In genomic region chr13:113187905-113188595, GRCh38 we compare ENCODE assay signal across 14 cellular contexts. TPM values are rescaled to one million over a fixed set of nuclear protein-coding genes. Genes with fewer than 3 reads are reported as not detected.
DNase-seq lines count a peak whose midpoint lies in the region; ATAC-seq and TF ChIP-seq lines count a peak whose summit lies in the region.
"Had no signal": no experiment of that assay in that cellular context is flagged by ENCODE, and none has a peak within 500 bp of the region (broad histone marks: within the 10 kb centered on the region; RNA-seq: fewer than 3 reads in every experiment).

No MANE protein-coding gene starts in this region.

- H3K4me3 ChIP-seq in HCT116 (replicated peaks in 1 of 2; ENCODE audit: low read depth in 1 of 2, low read length in 2 of 2) (no peak overlapping the region), brain microvascular endothelial cell (ENCODE audit: low read depth, low read length) (no peak overlapping the region), osteoblast (ENCODE audit: insufficient read depth, low read length) (no peak overlapping the region)
- H3K4me3 ChIP-seq: neural progenitor cell had no signal

- H3K36me3 ChIP-seq in HCT116 (ENCODE audit: control insufficient read depth in 1 of 2, insufficient read depth in 2 of 2, low read length in 2 of 2) (peaks cover 35 to 61% of the 10 kb centered on the region in 2 experiments), brain microvascular endothelial cell (replicated peaks) (peaks cover 11% of the 10 kb centered on the region), osteoblast (ENCODE audit: insufficient read depth, low read length) (peaks cover 56% of the 10 kb centered on the region)

- RAD21 ChIA-PET in HCT116 (lab: Charles Lee; ENCODE audit: low non-redundant PET in 1 of 2, low total read pairs in 2 of 2, uncharacterized antibody in 2 of 2, unreplicated experiment in 2 of 2): no interaction called here

- in situ Hi-C loops in brain microvascular endothelial cell (cut with HindIII; ENCODE audit: low pct_ligation_motif_present, low sequenced_read_pairs): no loop called here

- DNase-seq in activated CD4-positive, alpha-beta T cell treated with anti-CD3 and anti-CD28 coated beads, Interleukin-2, amount 10 ng/mL, durations not matched to agents 24 days and 14 days: no peak
- DNase-seq in activated CD4-positive, alpha-beta T cell treated with anti-CD3 and anti-CD28 coated beads, Interleukin-2, amount 50 U/mL, for 4 hours: no peak
- no peak for DNase-seq in HCT116 (ENCODE audit: low read depth, low spot score)
- peak; percentile 84 for DNase-seq in brain microvascular endothelial cell
- no peak for DNase-seq in osteoblast (ENCODE audit: insufficient read length, low spot score, missing footprints)
- no peak for DNase-seq in kidney tubule cell (ENCODE audit: low spot score)
- no peak for DNase-seq in T1000 (lab: John Stamatoyannopoulos, UW)
- DNase-seq: KG1, NCI-H2171 had no signal

- no peaks in the 10 kb centered on the region for H3K9me2 ChIP-seq in HCT116 (ENCODE audit: insufficient read depth)

- H3K9ac ChIP-seq in HCT116 (ENCODE audit: low read length): peak overlapping the region; percentile 13; the same call in 1 of the 2 replicates
- H3K9ac ChIP-seq: neural progenitor cell had no signal

- TF ChIP-seq CTCF in HCT116 (IDR thresholded peaks at IDR 0.05 in 2 of 3, conservative IDR thresholded peaks at IDR 0.05 in 1 of 3; ENCODE audit: borderline replicate concordance in 1 of 3, insufficient read depth in 1 of 3, low read depth in 2 of 3, low read length in 2 of 3) (no peak), brain microvascular endothelial cell (IDR thresholded peaks at IDR 0.05; ENCODE audit: low read depth, low read length, missing control alignments) (no peak), osteoblast (IDR thresholded peaks at IDR 0.05; ENCODE audit: extremely low read depth, low read depth, low read length) (no peak)

- POLR2A ChIA-PET in HCT116 (lab: Charles Lee): interaction anchor here (1.6 kb wide), 1 partner anchor 21 kb away, joined by 7 read pairs; the partner anchor contains the start of genes CUL4A and PCID2

- BruUV-seq in HCT116 (replicated peaks; lab: Mats Ljungman, UMichigan): no TSS peak

- H3K4me3 Mint-ChIP-seq in activated CD4-positive, alpha-beta T cell treated with anti-CD3 and anti-CD28 coated beads, Interleukin-2, amount 10 ng/mL, durations not matched to agents 24 days and 14 days: no peak overlapping the region
- H3K4me3 Mint-ChIP-seq: neural progenitor cell had no signal

- peaks cover 30% of the 10 kb centered on the region for H3K4me1 Mint-ChIP-seq in activated CD4-positive, alpha-beta T cell treated with anti-CD3 and anti-CD28 coated beads, Interleukin-2, amount 10 ng/mL, durations not matched to agents 24 days and 14 days

- H3K27me3 Mint-ChIP-seq in activated CD4-positive, alpha-beta T cell treated with anti-CD3 and anti-CD28 coated beads, Interleukin-2, amount 10 ng/mL, durations not matched to agents 24 days and 14 days: no peaks in the 10 kb centered on the region

- no peak overlapping the region for H2AFZ ChIP-seq in HCT116 (ENCODE audit: low read depth, low read length, poor library complexity, severe bottlenecking)
- H2AFZ ChIP-seq in osteoblast (ENCODE audit: low read length): no peak overlapping the region
- H2AFZ ChIP-seq: neural progenitor cell had no signal

- H3K27me3 ChIP-seq in HCT116 (ENCODE audit: insufficient read depth, low read length) (no peaks in the 10 kb centered on the region), brain microvascular endothelial cell (replicated peaks) (no peaks in the 10 kb centered on the region), osteoblast (ENCODE audit: insufficient read depth, low read length) (no peaks in the 10 kb centered on the region)
- H3K27me3 ChIP-seq: neural progenitor cell had no signal

- H3K4me2 ChIP-seq in HCT116 (ENCODE audit: low read length): peak overlapping the region; percentile 78
- peak overlapping the region; percentile 12 for H3K4me2 ChIP-seq in osteoblast (ENCODE audit: insufficient read depth, low read length)
- H3K4me2 ChIP-seq: neural progenitor cell had no signal

- peaks cover 63% of the 10 kb centered on the region for H3K36me3 Mint-ChIP-seq in activated CD4-positive, alpha-beta T cell treated with anti-CD3 and anti-CD28 coated beads, Interleukin-2, amount 10 ng/mL, durations not matched to agents 24 days and 14 days (ENCODE audit: low read depth)

- H3K9me3 Mint-ChIP-seq in activated CD4-positive, alpha-beta T cell treated with anti-CD3 and anti-CD28 coated beads, Interleukin-2, amount 10 ng/mL, durations not matched to agents 24 days and 14 days: no peaks in the 10 kb centered on the region
- H3K9me3 Mint-ChIP-seq: activated T-cell treated with anti-CD3 and anti-CD28 coated beads, Interleukin-2, amount 50 U/mL, for 72 hours; neural progenitor cell had no signal

- no peak for TF ChIP-seq RAD21 in HCT116 (IDR thresholded peaks at IDR 0.05; ENCODE audit: low read depth)

- H3K27ac ChIP-seq in HCT116 (ENCODE audit: low read depth, low read length): peak overlapping the region; percentile 65
- peak overlapping the region; percentile 95 for H3K27ac ChIP-seq in brain microvascular endothelial cell
- peak overlapping the region; percentile 71 for H3K27ac ChIP-seq in osteoblast (ENCODE audit: low read depth, low read length)
- H3K27ac ChIP-seq: neural progenitor cell had no signal

- CTCF ChIA-PET in HCT116 (lab: Charles Lee): no interaction called here

- peak overlapping the region; percentile 53 for H3K27ac Mint-ChIP-seq in activated CD4-positive, alpha-beta T cell treated with anti-CD3 and anti-CD28 coated beads, Interleukin-2, amount 10 ng/mL, durations not matched to agents 24 days and 14 days
- H3K27ac Mint-ChIP-seq: neural progenitor cell had no signal

- H3K79me2 ChIP-seq in HCT116 (ENCODE audit: insufficient read depth, low read length): peaks cover 49% of the 10 kb centered on the region
- peaks cover 33% of the 10 kb centered on the region for H3K79me2 ChIP-seq in osteoblast (ENCODE audit: insufficient read depth, low read length)

- H3K4me1 ChIP-seq in HCT116 (ENCODE audit: control insufficient read depth in 1 of 2, insufficient read depth in 2 of 2, low read length in 2 of 2) (peaks cover 21 to 30% of the 10 kb centered on the region in 2 experiments), osteoblast (ENCODE audit: insufficient read depth, low read length) (peaks cover 25% of the 10 kb centered on the region)
- H3K4me1 ChIP-seq: neural progenitor cell had no signal

- no peaks in the 10 kb centered on the region for H3K9me3 ChIP-seq in HCT116 (ENCODE audit: control insufficient read depth in 1 of 2, insufficient read depth in 1 of 2, low read depth in 1 of 2, low read length in 2 of 2)
- H3K9me3 ChIP-seq in osteoblast (ENCODE audit: low read depth, low read length): no peaks in the 10 kb centered on the region

- intact Hi-C loops in activated CD4-positive, alpha-beta T cell treated with anti-CD3 and anti-CD28 coated beads, Interleukin-2, amount 10 ng/mL, durations not matched to agents 24 days and 14 days (cut with micrococcal nuclease): no loop called here
- intact Hi-C loops in HCT116 (cut with micrococcal nuclease): no loop called here

- ATAC-seq in HCT116: no peak
- ATAC-seq in HG02981 (IDR thresholded peaks at IDR 0.05; ENCODE audit: unreplicated experiment): no peak

- H4K20me1 ChIP-seq in HCT116 (ENCODE audit: insufficient read depth) (no peaks in the 10 kb centered on the region; the same call in 1 of the 2 replicates), osteoblast (ENCODE audit: insufficient read depth, low read length) (no peaks in the 10 kb centered on the region)

- no peak for TF ChIP-seq POLR2A in HCT116 (IDR thresholded peaks at IDR 0.05; ENCODE audit: borderline replicate concordance, extremely low read depth, insufficient read depth, insufficient read length)

TF ChIP-seq in HCT116, 20 proteins besides CTCF, POLR2A, EP300 and RAD21 (continues in another document):
- TF ChIP-seq SIN3A (IDR thresholded peaks at IDR 0.05; ENCODE audit: low read depth) (no peak), CEBPB (IDR thresholded peaks at IDR 0.05; ENCODE audit: low read depth) (no peak), EZH2 (IDR thresholded peaks at IDR 0.05) (no peak)
- TF ChIP-seq, protein P1, sequence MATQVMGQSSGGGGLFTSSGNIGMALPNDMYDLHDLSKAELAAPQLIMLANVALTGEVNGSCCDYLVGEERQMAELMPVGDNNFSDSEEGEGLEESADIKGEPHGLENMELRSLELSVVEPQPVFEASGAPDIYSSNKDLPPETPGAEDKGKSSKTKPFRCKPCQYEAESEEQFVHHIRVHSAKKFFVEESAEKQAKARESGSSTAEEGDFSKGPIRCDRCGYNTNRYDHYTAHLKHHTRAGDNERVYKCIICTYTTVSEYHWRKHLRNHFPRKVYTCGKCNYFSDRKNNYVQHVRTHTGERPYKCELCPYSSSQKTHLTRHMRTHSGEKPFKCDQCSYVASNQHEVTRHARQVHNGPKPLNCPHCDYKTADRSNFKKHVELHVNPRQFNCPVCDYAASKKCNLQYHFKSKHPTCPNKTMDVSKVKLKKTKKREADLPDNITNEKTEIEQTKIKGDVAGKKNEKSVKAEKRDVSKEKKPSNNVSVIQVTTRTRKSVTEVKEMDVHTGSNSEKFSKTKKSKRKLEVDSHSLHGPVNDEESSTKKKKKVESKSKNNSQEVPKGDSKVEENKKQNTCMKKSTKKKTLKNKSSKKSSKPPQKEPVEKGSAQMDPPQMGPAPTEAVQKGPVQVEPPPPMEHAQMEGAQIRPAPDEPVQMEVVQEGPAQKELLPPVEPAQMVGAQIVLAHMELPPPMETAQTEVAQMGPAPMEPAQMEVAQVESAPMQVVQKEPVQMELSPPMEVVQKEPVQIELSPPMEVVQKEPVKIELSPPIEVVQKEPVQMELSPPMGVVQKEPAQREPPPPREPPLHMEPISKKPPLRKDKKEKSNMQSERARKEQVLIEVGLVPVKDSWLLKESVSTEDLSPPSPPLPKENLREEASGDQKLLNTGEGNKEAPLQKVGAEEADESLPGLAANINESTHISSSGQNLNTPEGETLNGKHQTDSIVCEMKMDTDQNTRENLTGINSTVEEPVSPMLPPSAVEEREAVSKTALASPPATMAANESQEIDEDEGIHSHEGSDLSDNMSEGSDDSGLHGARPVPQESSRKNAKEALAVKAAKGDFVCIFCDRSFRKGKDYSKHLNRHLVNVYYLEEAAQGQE (IDR thresholded peaks at IDR 0.05; ENCODE audit: low read depth): no peak

RNA-seq across cellular contexts. Expression of gene PCID2, which starts 20.4 kb away (rescaled TPM):
- total RNA-seq in activated CD4-positive, alpha-beta T cell treated with anti-CD3 and anti-CD28 coated beads, Interleukin-2, amount 10 ng/mL, durations not matched to agents 24 days and 14 days: 83.6 and 87.1 TPM in 2 replicates
- total RNA-seq in HCT116 (2021; ENCODE audit: unreplicated experiment) (73.3 TPM), osteoblast (48.5 and 55.4 TPM in 2 replicates)
- 51.0 and 56.6 TPM in 2 replicates for polyA plus RNA-seq in HCT116 (2012)

RNA-seq across cellular contexts. Expression of gene CUL4A, which starts 21.4 kb away (rescaled TPM):
- total RNA-seq in activated CD4-positive, alpha-beta T cell treated with anti-CD3 and anti-CD28 coated beads, Interleukin-2, amount 10 ng/mL, durations not matched to agents 24 days and 14 days: 88.5 and 92.5 TPM in 2 replicates
- total RNA-seq in HCT116 (2021; ENCODE audit: unreplicated experiment) (76.5 TPM), osteoblast (128 TPM in 2 replicates)
- 41.6 and 42.5 TPM in 2 replicates for polyA plus RNA-seq in HCT116 (2012)

RNA-seq across cellular contexts. Expression of gene PROZ, which starts 29.6 kb away (rescaled TPM):
- not detected in 2 replicates for total RNA-seq in activated CD4-positive, alpha-beta T cell treated with anti-CD3 and anti-CD28 coated beads, Interleukin-2, amount 10 ng/mL, durations not matched to agents 24 days and 14 days
- not detected for total RNA-seq in HCT116 (2021; ENCODE audit: unreplicated experiment)
- polyA plus RNA-seq in HCT116 (2012): 0.20 and 0.25 TPM in 2 replicates
- not detected in 2 replicates for total RNA-seq in osteoblast
- total RNA-seq: activated T-cell treated with anti-CD3 and anti-CD28 coated beads, Interleukin-2, amount 50 U/mL, for 72 hours; cerebellum; kidney epithelial cell had no signal
